In genomic region chr12:57632898-57633825, GRCh38 we compare ENCODE assay signal across 8 cellular contexts. TPM values are rescaled to one million over a fixed set of nuclear protein-coding genes. Genes with fewer than 3 reads are reported as not detected.
DNase-seq lines count a peak whose midpoint lies in the region; ATAC-seq and TF ChIP-seq lines count a peak whose summit lies in the region.

TSS of gene B4GALNT1 (minus strand) at chr12:57633201. CDS start at chr12:57632132, 1,069 bp downstream.

- peaks cover 7% of the 10 kb centered on the region for H3K27me3 ChIP-seq in layer of hippocampus (ENCODE audit: control insufficient read depth, insufficient read depth, low read length)

- peak within 1 kb of the TSS; percentile 18 for H3K27ac ChIP-seq in layer of hippocampus (ENCODE audit: low read depth, low read length)

- H3K4me1 Mint-ChIP-seq in activated B cell treated with CpG ODN at 0.5 μM for 24 hours (peaks cover 10% of the 10 kb centered on the region), chondrocyte (ENCODE audit: low read depth) (peaks cover 13% of the 10 kb centered on the region)

- ATAC-seq in HG02870 (IDR thresholded peaks at IDR 0.05; ENCODE audit: unreplicated experiment), result peak; percentile 67
- ATAC-seq in activated B cell treated with CpG ODN at 0.5 μM for 24 hours (ENCODE audit: low read depth), result peak; percentile 94

- peak; percentile 27 for TF ChIP-seq CTCF in activated B cell treated with CpG ODN at 0.5 μM for 24 hours (IDR thresholded peaks at IDR 0.05)
- TF ChIP-seq CTCF in chondrocyte (IDR thresholded peaks at IDR 0.05), result peak; percentile 88

- H3K27ac Mint-ChIP-seq in activated B cell treated with CpG ODN at 0.5 μM for 24 hours, result no peak within 1 kb of the TSS
- no peak within 1 kb of the TSS for H3K27ac Mint-ChIP-seq in chondrocyte (ENCODE audit: unreplicated experiment)

- DNase-seq in SKM-1 treated with dmso at 0.1 percent for 144 hours (lab: John Stamatoyannopoulos, UW; ENCODE audit: unreplicated experiment) (peak; percentile 9), SKM-1 (lab: John Stamatoyannopoulos, UW; ENCODE audit: unreplicated experiment) (no peak), NCI-H2171 (lab: John Stamatoyannopoulos, UW) (peak; percentile 79), activated B cell treated with CpG ODN at 0.5 μM for 24 hours (peak; percentile 75), chondrocyte (ENCODE audit: low spot score) (peak; percentile 94)
- DNase-seq in stimulated activated CD4-positive, alpha-beta T cell treated with anti-CD3 and anti-CD28 coated beads, Interleukin-2, amount 100 ng/mL, for 24 hours, result peak; percentile 70 to 79

- peak within 1 kb of the TSS; percentile 73 for H3K4me3 Mint-ChIP-seq in activated B cell treated with CpG ODN at 0.5 μM for 24 hours
- peak within 1 kb of the TSS; percentile 78 for H3K4me3 Mint-ChIP-seq in chondrocyte (ENCODE audit: unreplicated experiment)

- CTCF ChIA-PET in activated B cell treated with CpG ODN at 0.5 μM for 24 hours (lab: Charles Lee), result interaction anchor here (0.9 to 3.4 kb wide), 5 partner anchors 10 to 174 kb away, joined by 3 to 28 read pairs (median 5); no protein-coding TSS in a partner anchor

- H3K9me3 Mint-ChIP-seq in activated B cell treated with CpG ODN at 0.5 μM for 24 hours (no peaks in the 10 kb centered on the region), chondrocyte (ENCODE audit: low read depth) (no peaks in the 10 kb centered on the region)

- intact Hi-C loops in activated B cell treated with CpG ODN at 0.5 μM for 24 hours (cut with micrococcal nuclease), result loop anchor here (1.0 to 5.0 kb wide), 6 partner anchors 12 to 174 kb away; partner anchors contain the start of genes GLI1 and OS9

- no peaks in the 10 kb centered on the region for H3K36me3 Mint-ChIP-seq in activated B cell treated with CpG ODN at 0.5 μM for 24 hours (ENCODE audit: low read depth)
- H3K36me3 Mint-ChIP-seq in chondrocyte (ENCODE audit: low read depth), result peaks cover 5% of the 10 kb centered on the region

- H3K27me3 Mint-ChIP-seq in activated B cell treated with CpG ODN at 0.5 μM for 24 hours (peaks cover 45% of the 10 kb centered on the region), chondrocyte (ENCODE audit: low read depth) (peaks cover 5% of the 10 kb centered on the region)

- POLR2A ChIA-PET in activated B cell treated with CpG ODN at 0.5 μM for 24 hours (lab: Charles Lee), result interaction anchor here (0.7 kb wide), 1 partner anchor 12 kb away, joined by 6 read pairs; no protein-coding TSS in a partner anchor

RNA-seq across cellular contexts. Expression of gene B4GALNT1, which starts in this region (rescaled TPM):
- total RNA-seq in activated B cell treated with CpG ODN at 0.5 μM for 24 hours (0.31 and 0.51 TPM in 2 replicates), chondrocyte (20.8 to 21.8 TPM (median 21.4 TPM) in 3 replicates)

Comparison
In these comparisons a context has a peak if more than half of its experiments do, and no peak if none do; other contexts are left out.
1. RNA of gene B4GALNT1 (total RNA-seq): 20.8 to 21.8 TPM in chondrocyte; 0.31 to 0.51 TPM in activated B cell treated with CpG ODN at 0.5 μM for 24 hours; every median in the first group is over 10 times any median in the second.
2. Peak in DNase-seq and ATAC-seq in activated B cell treated with CpG ODN at 0.5 μM for 24 hours; RNA of the gene not detected or under 1 TPM.